ENCODE assay signal across 17 cellular contexts in genomic region chr9:126508171-126508591, GRCh38.
"Had no signal": no experiment of that assay in that cellular context is flagged by ENCODE, and none has a peak within 500 bp of the region (broad histone marks: within the 10 kb centered on the region; RNA-seq: fewer than 3 reads in every experiment).

No MANE protein-coding gene starts in this region.

- H3K9me3 Mint-ChIP-seq: activated CD4-positive, alpha-beta memory T cell treated with anti-CD3 and anti-CD28 coated beads, Interleukin-2, amount 10 ng/mL, durations not matched to agents 7 days and 5 days; activated CD4-positive, alpha-beta T cell treated with anti-CD3 and anti-CD28 coated beads, Interleukin-2, amount 10 ng/mL, durations not matched to agents 24 days and 14 days; activated naive CD8-positive, alpha-beta T cell treated with anti-CD3 and anti-CD28 coated beads for 36 hours; memory B cell; nephron had no signal

- DNase-seq: activated CD4-positive, alpha-beta memory T cell treated with anti-CD3 and anti-CD28 coated beads, Interleukin-2, amount 10 ng/mL, durations not matched to agents 7 days and 5 days; activated CD4-positive, alpha-beta T cell treated with anti-CD3 and anti-CD28 coated beads, Interleukin-2, amount 10 ng/mL, durations not matched to agents 24 days and 14 days; activated naive CD4-positive, alpha-beta T cell; activated naive CD8-positive, alpha-beta T cell treated with anti-CD3 and anti-CD28 coated beads for 36 hours; activated T-cell treated with anti-CD3 and anti-CD28 coated beads, Interleukin-2, amount 50 U/mL, for 1 hour; cerebellar nuclear complex; foreskin fibroblast; occipital lobe; retina; stimulated activated CD4-positive, alpha-beta T cell treated with anti-CD3 and anti-CD28 coated beads, Interleukin-4, amount 100 ng/mL, for 4 hours; stimulated activated naive CD8-positive, alpha-beta T cell treated with anti-CD3 and anti-CD28 coated beads, Interleukin-15, Interleukin-2, amounts not matched to agents 100 U/mL and 50 U/mL, for 24 hours; T-helper 17 cell had no signal

- ATAC-seq: stimulated activated naive CD8-positive, alpha-beta T cell treated with anti-CD3 and anti-CD28 coated beads, Interleukin-15, Interleukin-2, amounts not matched to agents 100 U/mL and 50 U/mL, for 24 hours; T-helper 17 cell had no signal

- H3K4me2 ChIP-seq: hepatocyte had no signal

- H3K27ac Mint-ChIP-seq: activated CD4-positive, alpha-beta memory T cell treated with anti-CD3 and anti-CD28 coated beads, Interleukin-2, amount 10 ng/mL, durations not matched to agents 7 days and 5 days; activated CD4-positive, alpha-beta T cell treated with anti-CD3 and anti-CD28 coated beads, Interleukin-2, amount 10 ng/mL, durations not matched to agents 24 days and 14 days; activated naive CD8-positive, alpha-beta T cell treated with anti-CD3 and anti-CD28 coated beads for 36 hours; memory B cell; nephron had no signal

- H3K79me2 ChIP-seq: hepatocyte had no signal

- H3K27ac ChIP-seq: breast epithelium, hepatocyte had no signal

- H3K4me1 Mint-ChIP-seq: activated CD4-positive, alpha-beta memory T cell treated with anti-CD3 and anti-CD28 coated beads, Interleukin-2, amount 10 ng/mL, durations not matched to agents 7 days and 5 days; activated CD4-positive, alpha-beta T cell treated with anti-CD3 and anti-CD28 coated beads, Interleukin-2, amount 10 ng/mL, durations not matched to agents 24 days and 14 days; activated naive CD8-positive, alpha-beta T cell treated with anti-CD3 and anti-CD28 coated beads for 36 hours; memory B cell had no signal

- H3K9me3 ChIP-seq: breast epithelium had no signal

- H3K4me1 ChIP-seq: breast epithelium had no signal

- H2AFZ ChIP-seq: hepatocyte had no signal

- H3K36me3 ChIP-seq: breast epithelium had no signal

- FAIRE-seq: endometrium had no signal

- H3K4me3 Mint-ChIP-seq: activated CD4-positive, alpha-beta memory T cell treated with anti-CD3 and anti-CD28 coated beads, Interleukin-2, amount 10 ng/mL, durations not matched to agents 7 days and 5 days; activated CD4-positive, alpha-beta T cell treated with anti-CD3 and anti-CD28 coated beads, Interleukin-2, amount 10 ng/mL, durations not matched to agents 24 days and 14 days; activated naive CD8-positive, alpha-beta T cell treated with anti-CD3 and anti-CD28 coated beads for 36 hours; memory B cell; nephron; T-helper 17 cell had no signal

- H3K4me3 ChIP-seq: breast epithelium, hepatocyte had no signal

- H3K36me3 Mint-ChIP-seq: activated naive CD8-positive, alpha-beta T cell treated with anti-CD3 and anti-CD28 coated beads for 36 hours; memory B cell had no signal
